In the genomic region with DNA sequence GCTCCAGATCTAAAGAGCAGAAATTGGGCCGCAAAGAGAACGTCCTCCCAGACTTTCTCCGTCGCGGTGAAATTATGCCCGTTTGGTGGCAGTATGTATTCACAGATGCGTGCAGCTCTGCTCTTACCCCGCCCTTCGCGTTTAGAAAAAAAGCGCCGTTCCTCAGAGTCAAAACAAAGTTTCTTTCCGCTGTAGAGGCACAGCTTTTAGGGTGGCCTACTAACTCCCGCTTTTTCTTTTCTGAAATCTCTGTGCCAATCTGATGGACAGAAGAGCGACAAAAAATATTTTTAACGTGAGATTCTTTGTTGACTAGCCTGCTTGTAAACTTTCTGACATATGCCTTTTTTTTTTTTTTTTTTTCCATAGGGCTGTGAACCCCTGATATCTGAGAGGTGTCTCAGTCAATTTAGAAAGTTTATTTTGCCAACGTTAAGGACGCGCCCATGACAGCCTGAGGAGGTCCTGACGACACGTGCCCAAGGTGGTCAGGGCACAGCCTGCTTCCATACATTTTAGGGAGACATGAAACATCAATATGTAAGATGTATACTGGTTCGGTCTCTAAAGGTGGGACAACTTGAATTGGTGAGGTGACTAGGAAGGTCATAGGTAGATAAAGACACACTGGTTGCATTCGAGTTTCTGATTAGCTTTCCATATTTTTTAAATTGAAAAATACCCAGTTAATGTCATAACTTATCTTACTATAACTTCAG, we compare ENCODE assay signal across 1 cellular context.
TF ChIP-seq lines count a peak whose summit lies in the region.

No MANE protein-coding gene starts in this region.

TF ChIP-seq in HEK293, 187 proteins besides CTCF, POLR2A, EP300 and RAD21 (continued from another document):
- TF ChIP-seq ZNF629 (tag by site-specific recombination; IDR thresholded peaks at IDR 0.05) (peak; percentile 28; the same call in 1 of the 2 replicates), ZEB2 (tag by site-specific recombination; IDR thresholded peaks at IDR 0.05) (peak; percentile 62), GLIS1 (tag by site-specific recombination; IDR thresholded peaks at IDR 0.05) (peak; percentile 74), YY1 (tag by site-specific recombination; IDR thresholded peaks at IDR 0.05) (0 out of 2 replicates have a peak, but pooled peaks have one; percentile 39)
- TF ChIP-seq, protein P1, sequence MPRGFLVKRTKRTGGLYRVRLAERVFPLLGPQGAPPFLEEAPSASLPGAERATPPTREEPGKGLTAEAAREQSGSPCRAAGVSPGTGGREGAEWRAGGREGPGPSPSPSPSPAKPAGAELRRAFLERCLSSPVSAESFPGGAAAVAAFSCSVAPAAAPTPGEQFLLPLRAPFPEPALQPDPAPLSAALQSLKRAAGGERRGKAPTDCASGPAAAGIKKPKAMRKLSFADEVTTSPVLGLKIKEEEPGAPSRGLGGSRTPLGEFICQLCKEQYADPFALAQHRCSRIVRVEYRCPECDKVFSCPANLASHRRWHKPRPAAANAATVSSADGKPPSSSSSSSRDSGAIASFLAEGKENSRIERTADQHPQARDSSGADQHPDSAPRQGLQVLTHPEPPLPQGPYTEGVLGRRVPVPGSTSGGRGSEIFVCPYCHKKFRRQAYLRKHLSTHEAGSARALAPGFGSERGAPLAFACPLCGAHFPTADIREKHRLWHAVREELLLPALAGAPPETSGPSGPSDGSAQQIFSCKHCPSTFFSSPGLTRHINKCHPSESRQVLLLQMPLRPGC (tag by site-specific recombination; IDR thresholded peaks at IDR 0.05): 0 out of 2 replicates have a peak, but pooled peaks have one; percentile 14
- TF ChIP-seq, protein P2, sequence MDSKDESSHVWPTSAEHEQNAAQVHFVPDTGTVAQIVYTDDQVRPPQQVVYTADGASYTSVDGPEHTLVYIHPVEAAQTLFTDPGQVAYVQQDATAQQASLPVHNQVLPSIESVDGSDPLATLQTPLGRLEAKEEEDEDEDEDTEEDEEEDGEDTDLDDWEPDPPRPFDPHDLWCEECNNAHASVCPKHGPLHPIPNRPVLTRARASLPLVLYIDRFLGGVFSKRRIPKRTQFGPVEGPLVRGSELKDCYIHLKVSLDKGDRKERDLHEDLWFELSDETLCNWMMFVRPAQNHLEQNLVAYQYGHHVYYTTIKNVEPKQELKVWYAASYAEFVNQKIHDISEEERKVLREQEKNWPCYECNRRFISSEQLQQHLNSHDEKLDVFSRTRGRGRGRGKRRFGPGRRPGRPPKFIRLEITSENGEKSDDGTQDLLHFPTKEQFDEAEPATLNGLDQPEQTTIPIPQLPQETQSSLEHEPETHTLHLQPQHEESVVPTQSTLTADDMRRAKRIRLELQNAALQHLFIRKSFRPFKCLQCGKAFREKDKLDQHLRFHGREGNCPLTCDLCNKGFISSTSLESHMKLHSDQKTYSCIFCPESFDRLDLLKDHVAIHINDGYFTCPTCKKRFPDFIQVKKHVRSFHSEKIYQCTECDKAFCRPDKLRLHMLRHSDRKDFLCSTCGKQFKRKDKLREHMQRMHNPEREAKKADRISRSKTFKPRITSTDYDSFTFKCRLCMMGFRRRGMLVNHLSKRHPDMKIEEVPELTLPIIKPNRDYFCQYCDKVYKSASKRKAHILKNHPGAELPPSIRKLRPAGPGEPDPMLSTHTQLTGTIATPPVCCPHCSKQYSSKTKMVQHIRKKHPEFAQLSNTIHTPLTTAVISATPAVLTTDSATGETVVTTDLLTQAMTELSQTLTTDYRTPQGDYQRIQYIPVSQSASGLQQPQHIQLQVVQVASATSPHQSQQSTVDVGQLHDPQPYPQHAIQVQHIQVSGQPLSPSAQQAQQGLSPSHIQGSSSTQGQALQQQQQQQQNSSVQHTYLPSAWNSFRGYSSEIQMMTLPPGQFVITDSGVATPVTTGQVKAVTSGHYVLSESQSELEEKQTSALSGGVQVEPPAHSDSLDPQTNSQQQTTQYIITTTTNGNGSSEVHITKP (tag by site-specific recombination; IDR thresholded peaks at IDR 0.05): 0 out of 2 replicates have a peak, but pooled peaks have one; percentile 22
